ENCODE assay signal across 24 cellular contexts in the genomic region with DNA sequence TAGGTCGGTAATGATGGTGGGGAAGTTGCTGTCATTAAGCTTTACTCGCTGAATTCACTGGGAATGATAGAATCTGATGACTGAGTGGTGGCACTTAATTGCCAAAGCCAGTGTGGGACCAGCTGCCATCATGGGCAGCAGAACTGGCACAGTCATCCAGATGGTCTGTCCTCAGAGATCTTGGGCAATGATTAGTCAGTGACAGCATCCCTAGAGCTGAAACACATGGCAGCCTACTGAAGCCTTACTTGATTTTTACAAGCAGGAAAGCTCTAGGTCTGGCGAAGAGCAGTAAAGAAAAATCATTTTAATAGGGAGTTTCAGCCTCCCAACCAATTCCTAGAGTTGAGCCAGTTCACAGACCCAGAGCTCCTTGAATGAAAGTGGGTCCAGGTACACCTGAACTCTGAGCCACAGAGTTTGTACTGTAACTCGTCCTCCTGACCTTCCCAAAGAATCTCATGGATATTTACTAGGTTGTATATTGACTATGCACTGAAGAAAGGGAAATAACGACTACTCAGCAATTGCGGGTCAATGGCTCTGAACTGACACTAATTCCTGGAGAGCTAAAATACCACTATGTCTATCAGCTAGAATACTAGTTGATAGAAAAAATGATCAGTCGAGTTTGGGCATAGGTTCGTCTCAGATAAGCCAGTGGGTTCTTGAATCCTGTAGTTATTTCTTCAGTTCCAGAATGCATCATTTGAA.
"Had no signal": no experiment of that assay in that cellular context is flagged by ENCODE, and none has a peak within 500 bp of the region (broad histone marks: within the 10 kb centered on the region; RNA-seq: fewer than 3 reads in every experiment).

No MANE protein-coding gene starts in this region.

- H3K27ac ChIP-seq: left lung, lower lobe of right lung, ovary, right atrium auricular region, spleen, suprapubic skin, thoracic aorta, tibial artery, upper lobe of right lung had no signal

- FAIRE-seq: islet of Langerhans, kidney, small intestine, urothelium cell line had no signal

- H3K4me3 ChIP-seq: left lung, lower lobe of right lung, ovary, right atrium auricular region, spleen, suprapubic skin, thoracic aorta, tibial artery, upper lobe of right lung had no signal

- DNase-seq: hypothalamus; immature natural killer cell; kidney; left colon; left lung; lower lobe of right lung; mesendoderm; naive thymus-derived CD4-positive, alpha-beta T cell; ovary; small intestine; spleen; stimulated activated CD4-positive, alpha-beta T cell treated with anti-CD3 and anti-CD28 coated beads, Interleukin-4, amount 100 ng/mL, for 24 hours; stimulated activated naive CD4-positive, alpha-beta T cell; tibial artery; trophoblast cell; upper lobe of right lung had no signal

- ATAC-seq: left colon; left lung; lower lobe of right lung; naive thymus-derived CD4-positive, alpha-beta T cell; natural killer cell treated with Interleukin-12 subunit alpha and Interleukin-12 subunit beta and Interleukin-15 and Interleukin-18, amount 100 ng/mL, for 72 hours; sciatic nerve; stimulated activated effector memory CD8-positive, alpha-beta T cell treated with anti-CD3 and anti-CD28 coated beads, Interleukin-12 subunit alpha, Interleukin-12 subunit beta, amount 100 ng/mL, for 72 hours; upper lobe of right lung had no signal

- H3K27me3 ChIP-seq: left lung, ovary, right atrium auricular region, spleen, suprapubic skin, tibial artery, upper lobe of right lung had no signal

- H3K36me3 ChIP-seq: left lung, lower lobe of right lung, ovary, right atrium auricular region, spleen, suprapubic skin, thoracic aorta, tibial artery, upper lobe of right lung had no signal

- H3K9me3 ChIP-seq: lower lobe of right lung, ovary, suprapubic skin, thoracic aorta, upper lobe of right lung had no signal
